In genomic region chr11:23226331-23226909, GRCh38 we compare ENCODE assay signal across 1 cellular context.
TF ChIP-seq lines count a peak whose summit lies in the region.

No MANE protein-coding gene starts in this region.

TF ChIP-seq in IMR-90, 13 proteins besides CTCF, POLR2A, EP300 and RAD21:
- TF ChIP-seq RFX5 (IDR thresholded peaks at IDR 0.05; ENCODE audit: low read depth, low read length) (no peak), CEBPB (IDR thresholded peaks at IDR 0.05; ENCODE audit: low read depth, low read length) (peak; percentile 42; the same call in 1 of the 2 replicates), NFE2L2 (IDR thresholded peaks at IDR 0.05; ENCODE audit: low read depth, low read length) (no peak), MXI1 (IDR thresholded peaks at IDR 0.05; ENCODE audit: borderline replicate concordance, low read depth, low read length) (no peak), CHD1 (IDR thresholded peaks at IDR 0.05; ENCODE audit: low read depth, low read length) (no peak), SMC3 (IDR thresholded peaks at IDR 0.05; ENCODE audit: low read depth, low read length) (no peak), BHLHE40 (IDR thresholded peaks at IDR 0.05; ENCODE audit: low read depth, low read length) (no peak)
TF ChIP-seq in IMR-90: peak in this region for 1.
